1 cellular context compared by ENCODE assay signal in genomic region chr10:100442548-100442947, GRCh38.
TF ChIP-seq lines count a peak whose summit lies in the region.

No MANE protein-coding gene starts in this region.

TF ChIP-seq in GM23338, 12 proteins besides CTCF, POLR2A, EP300 and RAD21 (continued from another document):
- TF ChIP-seq ZNF462 (CRISPR knock-in tag; IDR thresholded peaks at IDR 0.05): no peak
- no peak for TF ChIP-seq REST (IDR thresholded peaks at IDR 0.05; ENCODE audit: unreplicated experiment)
- no peak for TF ChIP-seq ZNF331 (CRISPR knock-in tag; IDR thresholded peaks at IDR 0.05; ENCODE audit: low read depth)
- TF ChIP-seq EZH2 (IDR thresholded peaks at IDR 0.05; ENCODE audit: low read depth, unreplicated experiment): no peak
- TF ChIP-seq CREB1 (CRISPR knock-in tag; IDR thresholded peaks at IDR 0.05; ENCODE audit: low read depth): no peak
